24 cellular contexts compared by ENCODE assay signal in the genomic region with DNA sequence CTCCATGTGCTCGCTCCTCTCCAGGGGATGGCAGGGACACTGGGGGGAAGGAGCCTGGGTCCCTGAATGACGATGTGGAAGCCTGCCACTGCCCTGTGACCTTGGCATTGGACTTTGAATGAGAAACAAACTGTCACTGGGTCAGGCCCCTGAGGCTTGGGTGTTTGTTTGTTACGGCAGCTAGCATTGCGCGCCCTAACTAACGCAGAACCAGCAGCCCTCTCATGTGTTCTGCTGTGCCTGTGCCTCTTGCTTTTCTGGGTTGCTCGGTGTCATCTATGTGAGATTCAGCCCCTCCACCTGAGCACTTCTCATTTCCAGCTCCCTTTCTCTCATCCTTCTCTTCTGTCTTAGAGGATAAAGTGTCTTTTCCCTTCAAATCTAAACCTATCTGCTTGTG. TPM values are rescaled to one million over a fixed set of nuclear protein-coding genes. Genes with fewer than 3 reads are reported as not detected.
"Had no signal": no experiment of that assay in that cellular context is flagged by ENCODE, and none has a peak within 500 bp of the region (broad histone marks: within the 10 kb centered on the region; RNA-seq: fewer than 3 reads in every experiment).

No MANE protein-coding gene starts in this region.

- DNase-seq: IMR-90, Kasumi-1, NCI-H1048, NCI-H1105, NCI-H1417, NCI-H1436 treated with DMSO at 0.1 percent for 48 hours, NCI-H1694, NCI-H1930, NCI-H2081, NCI-H2107, NCI-H2227 treated with DMSO at 0.1 percent for 48 hours, NCI-H446, NCI-H510A, NCI-H524 treated with DMSO at 0.1 percent for 48 hours, NCI-H69, NCI-H774, PC-3, SIG-M5 had no signal

- H3K9ac ChIP-seq: KMS-11 had no signal

- H3K27me3 ChIP-seq: SJSA1 had no signal

- H3K4me2 ChIP-seq: KMS-11 had no signal

- H3K4me1 ChIP-seq: SJSA1 had no signal

- H3K4me3 ChIP-seq: SJSA1, SK-N-MC had no signal

- H3K9me3 ChIP-seq: SJSA1 had no signal

- H3K27ac ChIP-seq: KMS-11, RWPE1, SJSA1, SK-N-MC had no signal

RNA-seq across cellular contexts. Expression of a gene that starts 23.6 kb away (rescaled TPM):
- total RNA-seq: HT-29, OCI-LY7 had no signal
